In the genomic region with DNA sequence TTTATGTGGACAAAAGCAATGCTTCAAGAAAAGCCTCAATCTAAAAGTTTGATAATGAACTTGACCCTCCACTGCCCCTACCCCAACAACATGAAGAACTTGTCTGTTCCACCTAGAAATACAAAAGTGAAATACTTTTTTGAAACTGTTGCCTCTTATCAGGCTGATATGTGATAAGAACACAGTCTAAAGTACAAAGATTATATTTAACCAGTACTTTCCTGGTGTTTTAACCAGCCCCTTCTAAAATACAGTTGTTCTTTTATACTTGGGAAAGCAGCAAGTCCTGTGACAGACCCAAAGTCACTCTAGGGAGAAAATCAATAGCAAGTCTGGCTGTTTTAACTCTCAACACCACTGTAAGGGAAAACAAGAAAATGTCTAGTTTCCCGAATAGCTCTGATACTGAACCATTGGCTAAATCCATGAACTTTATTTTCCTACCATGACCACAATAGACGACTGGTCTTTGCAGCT, we compare ENCODE assay signal across 18 cellular contexts. TPM values are rescaled to one million over a fixed set of nuclear protein-coding genes. Genes with fewer than 3 reads are reported as not detected.
DNase-seq lines count a peak whose midpoint lies in the region; ATAC-seq, FAIRE-seq and TF ChIP-seq lines count a peak whose summit lies in the region.
"Had no signal": no experiment of that assay in that cellular context is flagged by ENCODE, and none has a peak within 500 bp of the region (broad histone marks: within the 10 kb centered on the region; RNA-seq: fewer than 3 reads in every experiment).

No MANE protein-coding gene starts in this region.

- intact Hi-C loops in Caco-2 (cut with micrococcal nuclease; ENCODE audit: unreplicated experiment): loop anchor here (1.0 to 10.0 kb wide), 7 partner anchors 16 to 351 kb away; no protein-coding TSS in a partner anchor
- intact Hi-C loops in Panc1 (cut with micrococcal nuclease; ENCODE audit: unreplicated experiment): no loop called here
- intact Hi-C loops in HepG2 (cut with micrococcal nuclease; ENCODE audit: unreplicated experiment): loop anchor here (1.0 to 10.0 kb wide), 6 partner anchors 25 to 741 kb away; no protein-coding TSS in a partner anchor
- intact Hi-C loops in adrenal gland (cut with DNase I): loop anchor here in 1 of 2 donors (5.0 kb wide), 1 partner anchor 58 kb away; no protein-coding TSS in a partner anchor

- peak; percentile 83 for FAIRE-seq in HepG2 (lab: Jason Lieb, UNC)

- peak in 1 of 2 experiments; percentile 92; a peak in 3 of 4 replicates for TF ChIP-seq EP300 in HepG2 (IDR thresholded peaks at IDR 0.05; ENCODE audit: low read depth in 2 of 2, low read length in 2 of 2)
- peak; percentile 75; the same call in 1 of the 2 replicates for TF ChIP-seq EP300 in HepG2 (CRISPR knock-in tag; IDR thresholded peaks at IDR 0.05; ENCODE audit: borderline replicate concordance)

- H3K27ac Mint-ChIP-seq in Caco-2 (ENCODE audit: unreplicated experiment): peak overlapping the region; percentile 77
- H3K27ac Mint-ChIP-seq in progenitor cell of endocrine pancreas: peak overlapping the region; percentile 94

- H3K27me3 ChIP-seq in Caco-2 (replicated peaks; ENCODE audit: control insufficient read depth, insufficient read depth, low read length) (no peaks in the 10 kb centered on the region), Panc1 (ENCODE audit: control insufficient read depth, insufficient read depth, low read length) (no peaks in the 10 kb centered on the region), HepG2 (ENCODE audit: control insufficient read depth in 1 of 2, insufficient read depth in 2 of 2, low read length in 2 of 2) (no peaks in the 10 kb centered on the region), adrenal gland (no peaks in the 10 kb centered on the region)

- BruUV-seq in Caco-2 (replicated peaks; lab: Mats Ljungman, UMichigan) (no TSS peak), Panc1 (replicated peaks; lab: Mats Ljungman, UMichigan) (no TSS peak), HepG2 (replicated peaks; lab: Mats Ljungman, UMichigan) (no TSS peak)

- H3K4me3 Mint-ChIP-seq in Caco-2 (ENCODE audit: unreplicated experiment) (peak overlapping the region; percentile 70), progenitor cell of endocrine pancreas (ENCODE audit: low read depth) (peak overlapping the region; percentile 54)

- no peak for TF ChIP-seq RAD21 in HepG2 (CRISPR knock-in tag; IDR thresholded peaks at IDR 0.05)

- TF ChIP-seq POLR2A in HepG2 (IDR thresholded peaks at IDR 0.05; ENCODE audit: insufficient read depth in 1 of 2, low read depth in 2 of 2, low read length in 2 of 2) (no peak), adrenal gland (IDR thresholded peaks at IDR 0.05) (no peak)

- peak overlapping the region; percentile 59 for H3K4me2 ChIP-seq in HepG2 (ENCODE audit: low read depth, low read length)
- H3K4me2 ChIP-seq: PC-9 had no signal

- 6% methylated on average over 2 of the region's 2 CpGs for WGBS in HepG2 (ENCODE audit: low lambda C conversion rate)
- 90 to 100% (median 93%) methylated on average over 2 of the region's 2 CpGs for WGBS in adrenal gland, 4 donors

- H3K4me1 Mint-ChIP-seq in Caco-2 (ENCODE audit: low read depth, unreplicated experiment) (peaks cover 60% of the 10 kb centered on the region), progenitor cell of endocrine pancreas (ENCODE audit: low read depth) (peaks cover 56% of the 10 kb centered on the region)

- CTCF ChIA-PET in Caco-2 (lab: Charles Lee): interaction anchor here (0.9 to 1.0 kb wide), 4 partner anchors 19 to 33 kb away, joined by 3 to 4 read pairs (median 3); no protein-coding TSS in a partner anchor
- CTCF ChIA-PET in Panc1 (lab: Charles Lee): no interaction called here
- CTCF ChIA-PET in HepG2 (lab: Yijun Ruan, JAX; ENCODE audit: low intra/inter-chr PET ratio, low total read pairs): interaction anchor here (3.4 to 5.3 kb wide), 4 partner anchors 26 to 59 kb away, joined by 19 to 56 read pairs (median 33); a partner anchor contains a TSS

- POLR2A ChIA-PET in Caco-2 (lab: Charles Lee): no interaction called here
- POLR2A ChIA-PET in Panc1 (lab: Charles Lee): no interaction called here
- POLR2A ChIA-PET in HepG2 (lab: Yijun Ruan, JAX): interaction anchor here (0.7 to 1.3 kb wide), 9 partner anchors 9 to 108 kb away, joined by 3 to 27 read pairs (median 4); a partner anchor contains a TSS

- peaks cover under 1% of the 10 kb centered on the region for H3K79me2 ChIP-seq in HepG2 (ENCODE audit: insufficient read depth, low read length)

- H3K4me3 ChIP-seq in Caco-2 (ENCODE audit: low read depth, low read length) (no peak overlapping the region), Panc1 (ENCODE audit: low read depth in 2 of 2, low read length in 2 of 2) (no peak overlapping the region), HepG2 (replicated peaks in 1 of 3; ENCODE audit: insufficient read depth in 1 of 3, low read depth in 2 of 3, low read length in 3 of 3) (peak overlapping the region in 2 of 3 experiments; percentile 2 to 9; a peak in 2 of 6 replicates), adrenal gland (no peak overlapping the region)
- H3K4me3 ChIP-seq: PC-9 had no signal

- no peaks in the 10 kb centered on the region for H3K9me3 Mint-ChIP-seq in Caco-2 (ENCODE audit: unreplicated experiment)
- H3K9me3 Mint-ChIP-seq in progenitor cell of endocrine pancreas (ENCODE audit: low read depth): no peaks in the 10 kb centered on the region

- H3K36me3 ChIP-seq in Caco-2 (ENCODE audit: control insufficient read depth, insufficient read depth, low read length): no peaks in the 10 kb centered on the region; the same call in 1 of the 2 replicates
- H3K36me3 ChIP-seq in Panc1 (ENCODE audit: control insufficient read depth, insufficient read depth, low read length): peaks cover 7% of the 10 kb centered on the region; the same call in 1 of the 2 replicates
- H3K36me3 ChIP-seq in HepG2 (replicated peaks in 1 of 2; ENCODE audit: control insufficient read depth in 1 of 2, insufficient read depth in 2 of 2, low read length in 2 of 2): peaks cover 6 to 28% of the 10 kb centered on the region in 2 experiments
- H3K36me3 ChIP-seq in adrenal gland (replicated peaks in 1 of 2): peaks cover 0 to 21% of the 10 kb centered on the region in 2 donors

- ATAC-seq in Panc1 (no peak), HepG2 (peak; percentile 85), GM19035 (IDR thresholded peaks at IDR 0.05; ENCODE audit: unreplicated experiment) (no peak)

- no peaks in the 10 kb centered on the region for H4K20me1 ChIP-seq in HepG2 (ENCODE audit: insufficient read depth, low read length)

- in situ Hi-C loops in Panc1 (cut with HindIII; ENCODE audit: low pct_unique_long_range_greater_than_20kb, low sequenced_read_pairs) (no loop called here), HepG2 (cut with HindIII; ENCODE audit: extremely low pct_ligation_motif_present, low pct_unique_long_range_greater_than_20kb) (loop anchor here (5.0 kb wide), 1 partner anchor 33 kb away; no protein-coding TSS in a partner anchor)

- peaks cover 68% of the 10 kb centered on the region for H3K4me1 ChIP-seq in Caco-2
- H3K4me1 ChIP-seq in Panc1 (ENCODE audit: control insufficient read depth, insufficient read depth, low read length): peaks cover 8% of the 10 kb centered on the region; the same call in 1 of the 2 replicates
- H3K4me1 ChIP-seq in HepG2 (ENCODE audit: insufficient read depth, low read length): peaks cover 58% of the 10 kb centered on the region
- H3K4me1 ChIP-seq in adrenal gland (replicated peaks in 1 of 2): peaks cover 1 to 4% of the 10 kb centered on the region in 2 donors

- TF ChIP-seq CTCF in Caco-2 (IDR thresholded peaks at IDR 0.05; ENCODE audit: insufficient read depth in 1 of 2, low read depth in 1 of 2, low read length in 1 of 2, severe bottlenecking in 1 of 2, unreplicated experiment in 1 of 2) (no peak), Panc1 (IDR thresholded peaks at IDR 0.05) (no peak), HepG2 (CRISPR knock-in tag; IDR thresholded peaks at IDR 0.05) (no peak), progenitor cell of endocrine pancreas (IDR thresholded peaks at IDR 0.05; ENCODE audit: unreplicated experiment) (no peak), adrenal gland (IDR thresholded peaks at IDR 0.05) (no peak)

- H3K9me3 ChIP-seq in Caco-2: no peaks in the 10 kb centered on the region
- H3K9me3 ChIP-seq in Panc1 (ENCODE audit: control insufficient read depth, insufficient read depth, low read depth, low read length): no peaks in the 10 kb centered on the region
- H3K9me3 ChIP-seq in HepG2 (ENCODE audit: low read length): no peaks in the 10 kb centered on the region
- no peaks in the 10 kb centered on the region for H3K9me3 ChIP-seq in adrenal gland (replicated peaks in 1 of 3)

- DNase-seq in Caco-2 (no peak), Panc1 (ENCODE audit: low read depth, low spot score) (no peak), HepG2 (ENCODE audit: low spot score) (peak; percentile 98), progenitor cell of endocrine pancreas (ENCODE audit: low spot score, unreplicated experiment) (no peak), dermis blood vessel endothelial cell (no peak), adrenal gland (no peak)
- DNase-seq in stimulated activated CD4-positive, alpha-beta T cell treated with anti-CD3 and anti-CD28 coated beads, Interleukin-4, amount 100 ng/mL, for 24 hours: no peak
- DNase-seq: DMS153, GOT3, KG1, NCI-H1092, NCI-H146, NCI-H2081, NCI-H510A, NCI-H774, PC-9 had no signal

- H3K36me3 Mint-ChIP-seq in Caco-2 (ENCODE audit: insufficient read depth, unreplicated experiment): peaks cover 33% of the 10 kb centered on the region
- peaks cover 9% of the 10 kb centered on the region for H3K36me3 Mint-ChIP-seq in progenitor cell of endocrine pancreas (ENCODE audit: insufficient read depth)

- H2AFZ ChIP-seq in HepG2 (ENCODE audit: low read length): no peak overlapping the region
- H2AFZ ChIP-seq: PC-9 had no signal

- peak overlapping the region; percentile 9; the same call in 1 of the 2 replicates for H3K27ac ChIP-seq in Panc1 (ENCODE audit: low read length)
- H3K27ac ChIP-seq in HepG2 (ENCODE audit: extremely low read length, insufficient read depth, low read length): peak overlapping the region; percentile 75
- H3K27ac ChIP-seq in adrenal gland: no peak overlapping the region
- H3K27ac ChIP-seq: C4-2B, PC-9 had no signal

- peak overlapping the region; percentile 56 for H3K9ac ChIP-seq in HepG2 (ENCODE audit: insufficient read depth, low read depth, low read length)

- H3K27me3 Mint-ChIP-seq in Caco-2 (ENCODE audit: insufficient read depth, unreplicated experiment): no peaks in the 10 kb centered on the region
- H3K27me3 Mint-ChIP-seq in progenitor cell of endocrine pancreas: no peaks in the 10 kb centered on the region

RNA-seq across cellular contexts. Expression of a gene that starts 6.6 kb away (rescaled TPM):
- total RNA-seq in Caco-2 (2022) (35.5 and 38.0 TPM in 2 replicates), Panc1 (2021; ENCODE audit: unreplicated experiment) (18.2 TPM), HepG2 (2016; rRNA removed; fragmentation: Illumina TruSeq; extraction: Trizol) (49.0 and 60.4 TPM in 2 replicates), progenitor cell of endocrine pancreas (45.7 and 51.4 TPM in 2 replicates), dermis blood vessel endothelial cell (11.2 and 11.6 TPM in 2 replicates), adrenal gland (10 to 100 TPM; 10.1 to 35.5 (median 21.8) TPM)
- 15.1 TPM for polyA plus RNA-seq in Panc1 (2012; ENCODE audit: insufficient read length)
- 27.4 and 28.2 TPM in 2 replicates for total RNA-seq in HepG2 (2016; cell fraction: cytosol; rRNA removed; fragmentation: Illumina TruSeq; extraction: Trizol; ENCODE audit: low read depth)
- 49.5 and 55.0 TPM in 2 replicates for total RNA-seq in HepG2 (2016; cell fraction: insoluble cytoplasmic fraction; rRNA removed; fragmentation: Illumina TruSeq; extraction: Trizol)
- 39.5 and 41.0 TPM in 2 replicates for total RNA-seq in HepG2 (2016; cell fraction: membrane; rRNA removed; fragmentation: Illumina TruSeq; extraction: Trizol)
- 50.8 and 56.3 TPM in 2 replicates for total RNA-seq in HepG2 (2016; cell fraction: nucleus; rRNA removed; fragmentation: Illumina TruSeq; extraction: Trizol)
- polyA plus RNA-seq in HepG2 (2011; rRNA removed) (14.0 and 18.4 TPM in 2 replicates), adrenal gland (10 to 100 TPM; 21.5 to 44.4 (median 26.1) TPM)
- polyA plus RNA-seq in HepG2 (2011; cell fraction: cytosol; rRNA removed): 8.9 and 11.4 TPM in 2 replicates
- 21.1 TPM in 2 replicates for polyA plus RNA-seq in HepG2 (2011; cell fraction: nucleus; rRNA removed)
- polyA plus RNA-seq in HepG2 (2012): 29.6 and 43.1 TPM in 2 replicates
- polyA plus RNA-seq in HepG2 (2016; cell fraction: cytosol; fragmentation: Illumina TruSeq; extraction: Trizol; ENCODE audit: low read depth): 32.3 and 41.1 TPM in 2 replicates
- polyA plus RNA-seq in HepG2 (2016; cell fraction: insoluble cytoplasmic fraction; fragmentation: Illumina TruSeq; extraction: Trizol; ENCODE audit: low read depth): 75.4 and 76.2 TPM in 2 replicates
- 40.8 and 42.5 TPM in 2 replicates for polyA plus RNA-seq in HepG2 (2016; cell fraction: membrane; fragmentation: Illumina TruSeq; extraction: Trizol; ENCODE audit: low read depth)
- 45.0 and 50.9 TPM in 2 replicates for polyA plus RNA-seq in HepG2 (2016; cell fraction: nucleus; fragmentation: Illumina TruSeq; extraction: Trizol; ENCODE audit: insufficient read depth, low read depth)
- 5.5 and 10.5 TPM in 2 replicates for polyA minus RNA-seq in HepG2 (2011; rRNA and poly(A)+ RNA removed; ENCODE audit: low replicate concordance)
- polyA minus RNA-seq in HepG2 (2011; cell fraction: cytosol; rRNA and poly(A)+ RNA removed): 4.2 and 5.0 TPM in 2 replicates
- 52.7 and 65.8 TPM in 2 replicates for polyA minus RNA-seq in HepG2 (2011; cell fraction: nucleus; rRNA and poly(A)+ RNA removed)

RNA-seq across cellular contexts. Expression of a gene that starts 7.2 kb away (rescaled TPM):
- total RNA-seq in Caco-2 (2022) (25.7 and 27.7 TPM in 2 replicates), Panc1 (2021; ENCODE audit: unreplicated experiment) (34.7 TPM), HepG2 (2016; rRNA removed; fragmentation: Illumina TruSeq; extraction: Trizol) (22.9 and 52.0 TPM in 2 replicates), progenitor cell of endocrine pancreas (61.8 and 62.7 TPM in 2 replicates), dermis blood vessel endothelial cell (16.2 and 22.6 TPM in 2 replicates), adrenal gland (10 to 100 TPM in 7 of 8 donors, 1 to 10 TPM in 1; 7.1 to 18.2 (median 13.7) TPM)
- 37.9 TPM for polyA plus RNA-seq in Panc1 (2012; ENCODE audit: insufficient read length)
- 3.6 and 4.8 TPM in 2 replicates for total RNA-seq in HepG2 (2016; cell fraction: cytosol; rRNA removed; fragmentation: Illumina TruSeq; extraction: Trizol; ENCODE audit: low read depth)
- 22.0 and 49.9 TPM in 2 replicates for total RNA-seq in HepG2 (2016; cell fraction: insoluble cytoplasmic fraction; rRNA removed; fragmentation: Illumina TruSeq; extraction: Trizol)
- total RNA-seq in HepG2 (2016; cell fraction: membrane; rRNA removed; fragmentation: Illumina TruSeq; extraction: Trizol): 18.4 and 21.5 TPM in 2 replicates
- total RNA-seq in HepG2 (2016; cell fraction: nucleus; rRNA removed; fragmentation: Illumina TruSeq; extraction: Trizol): 33.7 and 34.3 TPM in 2 replicates
- polyA plus RNA-seq in HepG2 (2011; rRNA removed) (14.8 and 16.0 TPM in 2 replicates), adrenal gland (10 to 100 TPM in 1 of 3 donors, 1 to 10 TPM in 2; 6.4 to 21.4 (median 7.4) TPM)
- polyA plus RNA-seq in HepG2 (2011; cell fraction: cytosol; rRNA removed): 9.2 and 9.9 TPM in 2 replicates
- 19.0 and 21.1 TPM in 2 replicates for polyA plus RNA-seq in HepG2 (2011; cell fraction: nucleus; rRNA removed)
- 18.5 and 18.9 TPM in 2 replicates for polyA plus RNA-seq in HepG2 (2012)
- 2.2 and 3.1 TPM in 2 replicates for polyA plus RNA-seq in HepG2 (2016; cell fraction: cytosol; fragmentation: Illumina TruSeq; extraction: Trizol; ENCODE audit: low read depth)
- polyA plus RNA-seq in HepG2 (2016; cell fraction: insoluble cytoplasmic fraction; fragmentation: Illumina TruSeq; extraction: Trizol; ENCODE audit: low read depth): 61.2 and 64.1 TPM in 2 replicates
- 9.3 and 11.6 TPM in 2 replicates for polyA plus RNA-seq in HepG2 (2016; cell fraction: membrane; fragmentation: Illumina TruSeq; extraction: Trizol; ENCODE audit: low read depth)
- 65.3 and 68.8 TPM in 2 replicates for polyA plus RNA-seq in HepG2 (2016; cell fraction: nucleus; fragmentation: Illumina TruSeq; extraction: Trizol; ENCODE audit: insufficient read depth, low read depth)
- 53.8 and 56.2 TPM in 2 replicates for polyA minus RNA-seq in HepG2 (2011; rRNA and poly(A)+ RNA removed; ENCODE audit: low replicate concordance)
- polyA minus RNA-seq in HepG2 (2011; cell fraction: cytosol; rRNA and poly(A)+ RNA removed): 15.1 and 18.1 TPM in 2 replicates
- 22.9 and 23.2 TPM in 2 replicates for polyA minus RNA-seq in HepG2 (2011; cell fraction: nucleus; rRNA and poly(A)+ RNA removed)

RNA-seq across cellular contexts. Expression of a gene that starts 12.6 kb away (rescaled TPM):
- total RNA-seq in Caco-2 (2022) (2.5 and 4.8 TPM in 2 replicates), Panc1 (2021; ENCODE audit: unreplicated experiment) (not detected), HepG2 (2016; rRNA removed; fragmentation: Illumina TruSeq; extraction: Trizol) (0.09 and 0.35 TPM in 2 replicates), progenitor cell of endocrine pancreas (1.2 and 1.4 TPM in 2 replicates), dermis blood vessel endothelial cell (0.19 TPM in 1 of 2 replicates, not detected in the other), adrenal gland (1 to 10 TPM in 4 of 8 donors, under 1 TPM in 2, not detected in 2; 0.28 to 3.7 (median 1.1) TPM)
- not detected for polyA plus RNA-seq in Panc1 (2012; ENCODE audit: insufficient read length)
- not detected in 2 replicates for total RNA-seq in HepG2 (2016; cell fraction: cytosol; rRNA removed; fragmentation: Illumina TruSeq; extraction: Trizol; ENCODE audit: low read depth)
- total RNA-seq in HepG2 (2016; cell fraction: insoluble cytoplasmic fraction; rRNA removed; fragmentation: Illumina TruSeq; extraction: Trizol): 0.09 and 0.33 TPM in 2 replicates
- not detected in 2 replicates for total RNA-seq in HepG2 (2016; cell fraction: membrane; rRNA removed; fragmentation: Illumina TruSeq; extraction: Trizol)
- not detected in 2 replicates for total RNA-seq in HepG2 (2016; cell fraction: nucleus; rRNA removed; fragmentation: Illumina TruSeq; extraction: Trizol)
- polyA plus RNA-seq in HepG2 (2011; rRNA removed) (not detected in 2 replicates), adrenal gland (under 1 TPM in 2 of 3 donors, not detected in 1; 0.38 to 0.81 TPM)
- polyA plus RNA-seq in HepG2 (2011; cell fraction: cytosol; rRNA removed): 0.08 and 0.10 TPM in 2 replicates
- not detected in 2 replicates for polyA plus RNA-seq in HepG2 (2011; cell fraction: nucleus; rRNA removed)
- polyA plus RNA-seq in HepG2 (2012): 0.28 and 0.79 TPM in 2 replicates
- not detected in 2 replicates for polyA plus RNA-seq in HepG2 (2016; cell fraction: cytosol; fragmentation: Illumina TruSeq; extraction: Trizol; ENCODE audit: low read depth)
- polyA plus RNA-seq in HepG2 (2016; cell fraction: insoluble cytoplasmic fraction; fragmentation: Illumina TruSeq; extraction: Trizol; ENCODE audit: low read depth): 0.44 TPM in 1 of 2 replicates, not detected in the other
- polyA plus RNA-seq in HepG2 (2016; cell fraction: membrane; fragmentation: Illumina TruSeq; extraction: Trizol; ENCODE audit: low read depth): not detected in 2 replicates
- not detected in 2 replicates for polyA plus RNA-seq in HepG2 (2016; cell fraction: nucleus; fragmentation: Illumina TruSeq; extraction: Trizol; ENCODE audit: insufficient read depth, low read depth)
- not detected in 2 replicates for polyA minus RNA-seq in HepG2 (2011; rRNA and poly(A)+ RNA removed; ENCODE audit: low replicate concordance)
- not detected in 2 replicates for polyA minus RNA-seq in HepG2 (2011; cell fraction: cytosol; rRNA and poly(A)+ RNA removed)
- polyA minus RNA-seq in HepG2 (2011; cell fraction: nucleus; rRNA and poly(A)+ RNA removed): 0.64 TPM in 1 of 2 replicates, not detected in the other
- total RNA-seq: PC-9 had no signal

RNA-seq across cellular contexts. Expression of a gene that starts 23.3 kb away (rescaled TPM):
- total RNA-seq in Caco-2 (2022) (0.49 and 0.61 TPM in 2 replicates), Panc1 (2021; ENCODE audit: unreplicated experiment) (not detected), HepG2 (2016; rRNA removed; fragmentation: Illumina TruSeq; extraction: Trizol) (not detected in 2 replicates), progenitor cell of endocrine pancreas (not detected in 2 replicates), dermis blood vessel endothelial cell (not detected in 2 replicates), adrenal gland (not detected)
- polyA plus RNA-seq in Panc1 (2012; ENCODE audit: insufficient read length): not detected
- total RNA-seq in HepG2 (2016; cell fraction: cytosol; rRNA removed; fragmentation: Illumina TruSeq; extraction: Trizol; ENCODE audit: low read depth): not detected in 2 replicates
- total RNA-seq in HepG2 (2016; cell fraction: insoluble cytoplasmic fraction; rRNA removed; fragmentation: Illumina TruSeq; extraction: Trizol): 0.21 and 0.28 TPM in 2 replicates
- total RNA-seq in HepG2 (2016; cell fraction: membrane; rRNA removed; fragmentation: Illumina TruSeq; extraction: Trizol): not detected in 2 replicates
- not detected in 2 replicates for total RNA-seq in HepG2 (2016; cell fraction: nucleus; rRNA removed; fragmentation: Illumina TruSeq; extraction: Trizol)
- polyA plus RNA-seq in HepG2 (2011; rRNA removed) (0.14 and 0.55 TPM in 2 replicates), adrenal gland (not detected)
- polyA plus RNA-seq in HepG2 (2011; cell fraction: cytosol; rRNA removed): 0.14 and 0.51 TPM in 2 replicates
- 0.16 TPM in 1 of 2 replicates, not detected in the other for polyA plus RNA-seq in HepG2 (2011; cell fraction: nucleus; rRNA removed)
- polyA plus RNA-seq in HepG2 (2012): 0.25 TPM in 1 of 2 replicates, not detected in the other
- not detected in 2 replicates for polyA plus RNA-seq in HepG2 (2016; cell fraction: cytosol; fragmentation: Illumina TruSeq; extraction: Trizol; ENCODE audit: low read depth)
- not detected in 2 replicates for polyA plus RNA-seq in HepG2 (2016; cell fraction: insoluble cytoplasmic fraction; fragmentation: Illumina TruSeq; extraction: Trizol; ENCODE audit: low read depth)
- polyA plus RNA-seq in HepG2 (2016; cell fraction: membrane; fragmentation: Illumina TruSeq; extraction: Trizol; ENCODE audit: low read depth): not detected in 2 replicates
- not detected in 2 replicates for polyA plus RNA-seq in HepG2 (2016; cell fraction: nucleus; fragmentation: Illumina TruSeq; extraction: Trizol; ENCODE audit: insufficient read depth, low read depth)
- polyA minus RNA-seq in HepG2 (2011; rRNA and poly(A)+ RNA removed; ENCODE audit: low replicate concordance): 0.72 TPM in 1 of 2 replicates, not detected in the other
- polyA minus RNA-seq in HepG2 (2011; cell fraction: cytosol; rRNA and poly(A)+ RNA removed): not detected in 2 replicates
- not detected in 2 replicates for polyA minus RNA-seq in HepG2 (2011; cell fraction: nucleus; rRNA and poly(A)+ RNA removed)
- total RNA-seq: PC-9 had no signal

RNA-seq across cellular contexts. Expression of a gene that starts 26.6 kb away (rescaled TPM):
- total RNA-seq in Caco-2 (2022): 4.5 and 5.5 TPM in 2 replicates
- 0.36 TPM for total RNA-seq in Panc1 (2021; ENCODE audit: unreplicated experiment)
- 0.67 TPM for polyA plus RNA-seq in Panc1 (2012; ENCODE audit: insufficient read length)
- 0.87 and 2.4 TPM in 2 replicates for total RNA-seq in HepG2 (2016; rRNA removed; fragmentation: Illumina TruSeq; extraction: Trizol)
- total RNA-seq in HepG2 (2016; cell fraction: cytosol; rRNA removed; fragmentation: Illumina TruSeq; extraction: Trizol; ENCODE audit: low read depth): 0.26 and 0.30 TPM in 2 replicates
- 1.1 and 2.3 TPM in 2 replicates for total RNA-seq in HepG2 (2016; cell fraction: insoluble cytoplasmic fraction; rRNA removed; fragmentation: Illumina TruSeq; extraction: Trizol)
- total RNA-seq in HepG2 (2016; cell fraction: membrane; rRNA removed; fragmentation: Illumina TruSeq; extraction: Trizol): 0.55 and 0.80 TPM in 2 replicates
- 3.5 and 4.1 TPM in 2 replicates for total RNA-seq in HepG2 (2016; cell fraction: nucleus; rRNA removed; fragmentation: Illumina TruSeq; extraction: Trizol)
- 2.5 TPM in 2 replicates for polyA plus RNA-seq in HepG2 (2011; rRNA removed)
- 1.00 and 1.4 TPM in 2 replicates for polyA plus RNA-seq in HepG2 (2011; cell fraction: cytosol; rRNA removed)
- polyA plus RNA-seq in HepG2 (2011; cell fraction: nucleus; rRNA removed): 15.4 and 20.4 TPM in 2 replicates
- 2.4 and 2.5 TPM in 2 replicates for polyA plus RNA-seq in HepG2 (2012)
- polyA plus RNA-seq in HepG2 (2016; cell fraction: cytosol; fragmentation: Illumina TruSeq; extraction: Trizol; ENCODE audit: low read depth): 0.23 and 0.29 TPM in 2 replicates
- polyA plus RNA-seq in HepG2 (2016; cell fraction: insoluble cytoplasmic fraction; fragmentation: Illumina TruSeq; extraction: Trizol; ENCODE audit: low read depth): 0.71 and 0.86 TPM in 2 replicates
- polyA plus RNA-seq in HepG2 (2016; cell fraction: membrane; fragmentation: Illumina TruSeq; extraction: Trizol; ENCODE audit: low read depth): 0.43 and 0.89 TPM in 2 replicates
- 9.8 and 11.9 TPM in 2 replicates for polyA plus RNA-seq in HepG2 (2016; cell fraction: nucleus; fragmentation: Illumina TruSeq; extraction: Trizol; ENCODE audit: insufficient read depth, low read depth)
- polyA minus RNA-seq in HepG2 (2011; rRNA and poly(A)+ RNA removed; ENCODE audit: low replicate concordance): 1.6 TPM in 1 of 2 replicates, not detected in the other
- polyA minus RNA-seq in HepG2 (2011; cell fraction: cytosol; rRNA and poly(A)+ RNA removed): 0.35 TPM in 1 of 2 replicates, not detected in the other
- polyA minus RNA-seq in HepG2 (2011; cell fraction: nucleus; rRNA and poly(A)+ RNA removed): 2.5 and 4.4 TPM in 2 replicates
- total RNA-seq in progenitor cell of endocrine pancreas: 3.7 and 4.7 TPM in 2 replicates
- total RNA-seq in dermis blood vessel endothelial cell: 0.14 and 0.17 TPM in 2 replicates
- total RNA-seq in adrenal gland: 1 to 10 TPM in 3 of 8 donors, under 1 TPM in 5; 0.52 to 1.2 (median 0.60) TPM
- 1 to 10 TPM in 2 of 3 donors, under 1 TPM in 1; 0.20 to 1.6 (median 1.2) TPM for polyA plus RNA-seq in adrenal gland

Comparison
In these comparisons a context has a peak if more than half of its experiments do, and no peak if none do; other contexts are left out.
1. H3K4me3 ChIP-seq: peak in HepG2 (2 of 3); none in Caco-2 (single experiment), Panc1 (0 of 2) and adrenal gland (0 of 4).
2. H3K27ac ChIP-seq: peak in Panc1 (single experiment) and HepG2 (single experiment); none in adrenal gland (0 of 5).